In genomic region chr12:111503116-111503515, GRCh38 we compare ENCODE assay signal across 23 cellular contexts.
DNase-seq lines count a peak whose midpoint lies in the region; ATAC-seq, FAIRE-seq and TF ChIP-seq lines count a peak whose summit lies in the region.
"Had no signal": no experiment of that assay in that cellular context is flagged by ENCODE, and none has a peak within 500 bp of the region (broad histone marks: within the 10 kb centered on the region; RNA-seq: fewer than 3 reads in every experiment).

No MANE protein-coding gene starts in this region.

- no peak for TF ChIP-seq CTCF in fibroblast of villous mesenchyme (IDR thresholded peaks at IDR 0.05; ENCODE audit: insufficient read depth, low read depth, low read length)
- no peak for TF ChIP-seq CTCF in SK-N-SH (IDR thresholded peaks at IDR 0.05)

- CTCF ChIA-PET in SK-N-SH (lab: Yijun Ruan, JAX): interaction anchor here (2.1 kb wide), 1 partner anchor 106 kb away, joined by 7 read pairs; no protein-coding TSS in a partner anchor

- peaks cover 11% of the 10 kb centered on the region for H3K4me1 Mint-ChIP-seq in activated T-cell treated with anti-CD3 and anti-CD28 coated beads, Interleukin-2, amount 50 U/mL, for 4 hours (ENCODE audit: low read depth)
- H3K4me1 Mint-ChIP-seq in T-helper 17 cell: peaks cover 6% of the 10 kb centered on the region

- peaks cover 30 to 68% of the 10 kb centered on the region in 2 experiments for H3K36me3 ChIP-seq in SK-N-SH (replicated peaks in 1 of 2; ENCODE audit: control insufficient read depth in 1 of 2, insufficient read depth in 2 of 2, low read length in 1 of 2)

- H3K9me2 ChIP-seq in SK-N-SH: no peaks in the 10 kb centered on the region

- H3K9me3 Mint-ChIP-seq in activated T-cell treated with anti-CD3 and anti-CD28 coated beads, Interleukin-2, amount 50 U/mL, for 4 hours: no peaks in the 10 kb centered on the region
- H3K9me3 Mint-ChIP-seq: activated naive CD8-positive, alpha-beta T cell treated with anti-CD3 and anti-CD28 coated beads, Interleukin-2, amount 50 U/mL, for 24 hours; CD4-positive, alpha-beta T cell; central memory CD8-positive, alpha-beta T cell had no signal

- no peak overlapping the region for H3K4me3 ChIP-seq in fibroblast of villous mesenchyme (ENCODE audit: low read depth, low read length)
- no peak overlapping the region for H3K4me3 ChIP-seq in SK-N-SH (ENCODE audit: low read depth in 2 of 2, low read length in 1 of 2)
- H3K4me3 ChIP-seq: lower lobe of right lung, mucosa of descending colon, pancreas, spleen had no signal

- H3K4me3 Mint-ChIP-seq in activated T-cell treated with anti-CD3 and anti-CD28 coated beads, Interleukin-2, amount 50 U/mL, for 4 hours: no peak overlapping the region
- H3K4me3 Mint-ChIP-seq in T-helper 17 cell: no peak overlapping the region
- H3K4me3 Mint-ChIP-seq: activated naive CD8-positive, alpha-beta T cell treated with anti-CD3 and anti-CD28 coated beads, Interleukin-2, amount 50 U/mL, for 24 hours; CD4-positive, alpha-beta T cell; central memory CD8-positive, alpha-beta T cell; neural crest cell had no signal

- 97% methylated on average over 1 of the region's 1 CpG for WGBS in SK-N-SH (ENCODE audit: low lambda C conversion rate)

- peak; percentile 85 for FAIRE-seq in H54 (lab: Jason Lieb, UNC)
- FAIRE-seq: pancreas had no signal

- H3K27me3 Mint-ChIP-seq in activated T-cell treated with anti-CD3 and anti-CD28 coated beads, Interleukin-2, amount 50 U/mL, for 4 hours (ENCODE audit: low read depth): no peaks in the 10 kb centered on the region
- no peaks in the 10 kb centered on the region for H3K27me3 Mint-ChIP-seq in T-helper 17 cell
- H3K27me3 Mint-ChIP-seq: activated naive CD8-positive, alpha-beta T cell treated with anti-CD3 and anti-CD28 coated beads, Interleukin-2, amount 50 U/mL, for 24 hours; CD4-positive, alpha-beta T cell; central memory CD8-positive, alpha-beta T cell had no signal

- H3F3A ChIP-seq in SK-N-SH (replicated peaks; ENCODE audit: insufficient read depth): peaks cover 15% of the 10 kb centered on the region

- no peaks in the 10 kb centered on the region for H4K20me1 ChIP-seq in SK-N-SH (ENCODE audit: insufficient read depth)

- no peak for TF ChIP-seq RAD21 in SK-N-SH (IDR thresholded peaks at IDR 0.05; ENCODE audit: low read length)

- H3K79me2 ChIP-seq in SK-N-SH (ENCODE audit: insufficient read depth): peaks cover 29% of the 10 kb centered on the region; the same call in 1 of the 2 replicates

- no peak for TF ChIP-seq EP300 in SK-N-SH (IDR thresholded peaks at IDR 0.05; ENCODE audit: borderline replicate concordance in 1 of 2, low read depth in 1 of 2, low read length in 1 of 2)

- no peak overlapping the region for H2AFZ ChIP-seq in SK-N-SH (ENCODE audit: low read depth)

- H3K27ac Mint-ChIP-seq in T-helper 17 cell: no peak overlapping the region
- H3K27ac Mint-ChIP-seq: activated naive CD8-positive, alpha-beta T cell treated with anti-CD3 and anti-CD28 coated beads, Interleukin-2, amount 50 U/mL, for 24 hours; CD4-positive, alpha-beta T cell had no signal

- H3K9ac ChIP-seq in SK-N-SH: no peak overlapping the region

- no peak overlapping the region for H3K27ac ChIP-seq in SK-N-SH (ENCODE audit: low read depth in 2 of 2, low read length in 1 of 2)
- H3K27ac ChIP-seq: lower lobe of right lung, pancreas, spleen had no signal

- H3K27me3 ChIP-seq in SK-N-SH (ENCODE audit: insufficient read depth): no peaks in the 10 kb centered on the region
- H3K27me3 ChIP-seq: pancreas, spleen had no signal

- H3K9me3 ChIP-seq in SK-N-SH: no peaks in the 10 kb centered on the region
- H3K9me3 ChIP-seq in T-helper 17 cell (ENCODE audit: control insufficient read depth, low read length, poor library complexity, severe bottlenecking): no peaks in the 10 kb centered on the region
- H3K9me3 ChIP-seq: lower lobe of right lung, mucosa of descending colon, pancreas, spleen had no signal

- peaks cover 28% of the 10 kb centered on the region for H3K36me3 Mint-ChIP-seq in activated T-cell treated with anti-CD3 and anti-CD28 coated beads, Interleukin-2, amount 50 U/mL, for 4 hours (ENCODE audit: insufficient read depth)
- peaks cover 5% of the 10 kb centered on the region for H3K36me3 Mint-ChIP-seq in T-helper 17 cell (ENCODE audit: low read depth)

- POLR2A ChIA-PET in SK-N-SH (lab: Yijun Ruan, JAX): no interaction called here

- no peak overlapping the region for H3K4me2 ChIP-seq in SK-N-SH

- ATAC-seq in activated T-cell treated with anti-CD3 and anti-CD28 coated beads, Interleukin-2, amount 50 U/mL, for 4 hours: no peak
- no peak for ATAC-seq in T-helper 17 cell
- ATAC-seq: activated naive CD8-positive, alpha-beta T cell treated with anti-CD3 and anti-CD28 coated beads, Interleukin-2, amount 50 U/mL, for 24 hours; lower lobe of right lung; mucosa of descending colon; PC-3; Right ventricle myocardium inferior had no signal

- DNase-seq in H54 (ENCODE audit: insufficient read length, low spot score) (no peak), NCI-H69 (lab: John Stamatoyannopoulos, UW) (peak; percentile 37), fibroblast of villous mesenchyme (ENCODE audit: low read depth) (peak; percentile 49), SK-N-SH (no peak), T-helper 17 cell (no peak), AML-193 (lab: John Stamatoyannopoulos, UW) (no peak)
- no peak for DNase-seq in activated T-cell treated with anti-CD3 and anti-CD28 coated beads, Interleukin-2, amount 50 U/mL, for 4 hours
- DNase-seq: activated CD4-positive, alpha-beta T cell treated with anti-CD3 and anti-CD28 coated beads for 4 hours; activated naive CD8-positive, alpha-beta T cell treated with anti-CD3 and anti-CD28 coated beads, Interleukin-2, amount 50 U/mL, for 24 hours; activated T-cell treated with anti-CD3 and anti-CD28 coated beads, Interleukin-2, amount 50 U/mL, for 1 hour; CD4-positive, alpha-beta T cell; lower lobe of right lung; mucosa of descending colon; NCI-H1092 treated with DMSO at 0.1 percent for 48 hours; NCI-H2029; NK-92 treated with Interleukin-12 subunit alpha and Interleukin-12 subunit beta, amount 100 ng/mL, for 24 hours; pancreas; PC-3; spleen; stimulated activated CD4-positive, alpha-beta T cell treated with anti-CD3 and anti-CD28 coated beads, Interleukin-2, amount 100 ng/mL, for 48 hours had no signal

- no peaks in the 10 kb centered on the region for H3K4me1 ChIP-seq in SK-N-SH (ENCODE audit: control insufficient read depth in 1 of 2, insufficient read depth in 2 of 2, low read depth in 1 of 2, low read length in 1 of 2)
- H3K4me1 ChIP-seq: lower lobe of right lung, pancreas, spleen had no signal

- TF ChIP-seq POLR2A in H54 (IDR thresholded peaks at IDR 0.05; ENCODE audit: low read depth, low read length): no peak

TF ChIP-seq in SK-N-SH, 30 proteins besides CTCF, POLR2A, EP300 and RAD21 (continues in another document):
- TF ChIP-seq EZH2phosphoT487 (IDR thresholded peaks at IDR 0.05; ENCODE audit: borderline replicate concordance, low read depth) (no peak), NFIC (IDR thresholded peaks at IDR 0.05; ENCODE audit: borderline replicate concordance) (no peak), FOXM1 (IDR thresholded peaks at IDR 0.05; ENCODE audit: low read depth) (no peak), ZBTB33 (IDR thresholded peaks at IDR 0.05; ENCODE audit: borderline replicate concordance, low read depth) (no peak), SIN3A (IDR thresholded peaks at IDR 0.05; ENCODE audit: borderline replicate concordance, low read depth, low read length) (no peak), NRF1 (IDR thresholded peaks at IDR 0.05; ENCODE audit: low read depth, low read length) (no peak), MEF2A (IDR thresholded peaks at IDR 0.05; ENCODE audit: borderline replicate concordance, low read depth) (no peak), USF1 (IDR thresholded peaks at IDR 0.05; ENCODE audit: borderline replicate concordance, low read depth) (no peak), IRF3 (IDR thresholded peaks at IDR 0.05; ENCODE audit: low read depth, low read length) (no peak), ELF1 (IDR thresholded peaks at IDR 0.05) (no peak), GATA2 (CRISPR knock-in tag; IDR thresholded peaks at IDR 0.05) (no peak), YY1 (IDR thresholded peaks at IDR 0.05; ENCODE audit: low read depth) (no peak), FOXJ3 (CRISPR knock-in tag; IDR thresholded peaks at IDR 0.05) (no peak), TEAD4 (IDR thresholded peaks at IDR 0.05; ENCODE audit: borderline replicate concordance, insufficient read depth) (no peak), POLR2AphosphoS5 (IDR thresholded peaks at IDR 0.05; ENCODE audit: low read depth, low read length) (no peak)

Comparison
In these comparisons a context has a peak if more than half of its experiments do, and no peak if none do; other contexts are left out.
1. DNase-seq: peak in NCI-H69 (single experiment) and fibroblast of villous mesenchyme (single experiment); none in H54 (single experiment), activated T-cell treated with anti-CD3 and anti-CD28 coated beads, Interleukin-2, amount 50 U/mL, for 4 hours (single experiment), SK-N-SH (single experiment), T-helper 17 cell (0 of 3) and AML-193 (0 of 2).